In the genomic region with DNA sequence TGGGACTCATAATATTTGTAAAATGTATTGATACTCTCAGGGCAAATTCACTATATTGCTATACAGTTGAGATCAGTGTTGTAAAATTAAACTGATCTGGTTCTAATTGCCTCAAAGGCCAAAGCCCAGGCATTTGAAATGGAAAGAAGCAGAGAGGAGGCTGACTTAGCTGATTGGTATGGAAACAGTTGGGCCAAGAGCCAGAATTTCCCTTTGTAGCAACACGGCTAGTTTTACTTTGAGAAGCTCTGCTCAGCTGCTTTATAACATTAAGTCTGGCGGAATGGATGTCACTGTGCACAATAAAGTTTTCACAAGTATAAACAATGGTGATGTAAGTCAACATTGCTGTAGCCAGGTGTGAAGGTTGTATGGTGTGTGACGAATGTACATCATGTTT, we compare ENCODE assay signal across 14 cellular contexts.
DNase-seq lines count a peak whose midpoint lies in the region; ATAC-seq and TF ChIP-seq lines count a peak whose summit lies in the region.
"Had no signal": no experiment of that assay in that cellular context is flagged by ENCODE, and none has a peak within 500 bp of the region (broad histone marks: within the 10 kb centered on the region; RNA-seq: fewer than 3 reads in every experiment).

No MANE protein-coding gene starts in this region.

- DNase-seq in A172 (ENCODE audit: low spot score) (peak; percentile 47), HFFc6 (peak; percentile 91), brain pericyte (ENCODE audit: low read depth, low spot score) (peak; percentile 29), iris pigment epithelial cell (ENCODE audit: low read depth) (peak; percentile 95), NCI-H748 (lab: John Stamatoyannopoulos, UW; ENCODE audit: unreplicated experiment) (no peak)
- no peak for DNase-seq in activated CD8-positive, alpha-beta memory T cell treated with anti-CD3 and anti-CD28 coated beads, Interleukin-2, amount 10 ng/mL, durations not matched to agents 7 days and 5 days
- DNase-seq: effector CD8-positive, alpha-beta T cell; NCI-H2171 treated with DMSO at 0.1 percent for 48 hours; right lobe of liver had no signal

- H3K4me3 Mint-ChIP-seq in HFFc6, result peak overlapping the region; percentile 27
- H3K4me3 Mint-ChIP-seq in activated CD8-positive, alpha-beta memory T cell treated with anti-CD3 and anti-CD28 coated beads, Interleukin-2, amount 10 ng/mL, durations not matched to agents 7 days and 5 days, result no peak overlapping the region
- H3K4me3 Mint-ChIP-seq: T-helper 2 cell treated with Interferon-gamma antibody and Interleukin-4, amounts not matched to agents 5 μg/mL and 100 μg/mL, for 36 hours had no signal

- no peak for TF ChIP-seq CTCF in HFFc6 (IDR thresholded peaks at IDR 0.05)

- no peaks in the 10 kb centered on the region; the same call in 1 of the 2 replicates for H3K27me3 Mint-ChIP-seq in HFFc6 (ENCODE audit: insufficient read depth)
- H3K27me3 Mint-ChIP-seq in activated CD8-positive, alpha-beta memory T cell treated with anti-CD3 and anti-CD28 coated beads, Interleukin-2, amount 10 ng/mL, durations not matched to agents 7 days and 5 days, result no peaks in the 10 kb centered on the region

- CTCF ChIA-PET in activated CD8-positive, alpha-beta memory T cell treated with anti-CD3 and anti-CD28 coated beads, Interleukin-2, amount 10 ng/mL, durations not matched to agents 7 days and 5 days (lab: Charles Lee), result no interaction called here

- peak overlapping the region; percentile 68 for H3K27ac Mint-ChIP-seq in HFFc6
- H3K27ac Mint-ChIP-seq in activated CD8-positive, alpha-beta memory T cell treated with anti-CD3 and anti-CD28 coated beads, Interleukin-2, amount 10 ng/mL, durations not matched to agents 7 days and 5 days, result no peak overlapping the region
- H3K27ac Mint-ChIP-seq: activated naive CD4-positive, alpha-beta T cell treated with anti-CD3 and anti-CD28 coated beads, Interleukin-2, amount 50 U/mL, for 72 hours; T-helper 2 cell treated with Interferon-gamma antibody and Interleukin-4, amounts not matched to agents 5 μg/mL and 100 μg/mL, for 36 hours had no signal

- no peak for ATAC-seq in HG02840 (IDR thresholded peaks at IDR 0.05; ENCODE audit: low FRiP score, unreplicated experiment)
- ATAC-seq in HG03432 (IDR thresholded peaks at IDR 0.05; ENCODE audit: unreplicated experiment), result no peak
- ATAC-seq in activated CD8-positive, alpha-beta memory T cell treated with anti-CD3 and anti-CD28 coated beads, Interleukin-2, amount 10 ng/mL, durations not matched to agents 7 days and 5 days, result no peak
- ATAC-seq: activated naive CD4-positive, alpha-beta T cell treated with anti-CD3 and anti-CD28 coated beads, Interleukin-2, amount 50 U/mL, for 72 hours; Panc1; right lobe of liver had no signal

- peaks cover 59% of the 10 kb centered on the region for H3K36me3 Mint-ChIP-seq in HFFc6 (ENCODE audit: low read depth)
- H3K36me3 Mint-ChIP-seq in activated CD8-positive, alpha-beta memory T cell treated with anti-CD3 and anti-CD28 coated beads, Interleukin-2, amount 10 ng/mL, durations not matched to agents 7 days and 5 days, result no peaks in the 10 kb centered on the region
- H3K36me3 Mint-ChIP-seq: activated naive CD4-positive, alpha-beta T cell treated with anti-CD3 and anti-CD28 coated beads, Interleukin-2, amount 50 U/mL, for 72 hours had no signal

- peaks cover 41% of the 10 kb centered on the region for H3K4me1 Mint-ChIP-seq in HFFc6 (ENCODE audit: low read depth)
- H3K4me1 Mint-ChIP-seq in activated CD8-positive, alpha-beta memory T cell treated with anti-CD3 and anti-CD28 coated beads, Interleukin-2, amount 10 ng/mL, durations not matched to agents 7 days and 5 days, result no peaks in the 10 kb centered on the region

- H3K9me3 Mint-ChIP-seq in HFFc6, result no peaks in the 10 kb centered on the region
- no peaks in the 10 kb centered on the region for H3K9me3 Mint-ChIP-seq in activated CD8-positive, alpha-beta memory T cell treated with anti-CD3 and anti-CD28 coated beads, Interleukin-2, amount 10 ng/mL, durations not matched to agents 7 days and 5 days (ENCODE audit: low read depth)
- H3K9me3 Mint-ChIP-seq: activated naive CD4-positive, alpha-beta T cell treated with anti-CD3 and anti-CD28 coated beads, Interleukin-2, amount 50 U/mL, for 72 hours; T-helper 2 cell treated with Interferon-gamma antibody and Interleukin-4, amounts not matched to agents 5 μg/mL and 100 μg/mL, for 36 hours had no signal

Comparison
In these comparisons a context has a peak if more than half of its experiments do, and no peak if none do; other contexts are left out.
1. DNase-seq: peak in A172 (single experiment), HFFc6 (single experiment), brain pericyte (single experiment) and iris pigment epithelial cell (single experiment); none in NCI-H748 (single experiment) and activated CD8-positive, alpha-beta memory T cell treated with anti-CD3 and anti-CD28 coated beads, Interleukin-2, amount 10 ng/mL, durations not matched to agents 7 days and 5 days (single experiment).